Comparison of ENCODE assay signal across 1 cellular context in genomic region chr2:39435974-39436591, GRCh38.
TF ChIP-seq lines count a peak whose summit lies in the region.

No MANE protein-coding gene starts in this region.

TF ChIP-seq in HEK293, 187 proteins besides CTCF, POLR2A, EP300 and RAD21 (continued from another document):
- no peak for TF ChIP-seq KLF7 (tag by site-specific recombination; IDR thresholded peaks at IDR 0.05; ENCODE audit: borderline replicate concordance)
